In genomic region chr12:101027200-101027599, GRCh38 we compare ENCODE assay signal across 19 cellular contexts.
"Had no signal": no experiment of that assay in that cellular context is flagged by ENCODE, and none has a peak within 500 bp of the region (broad histone marks: within the 10 kb centered on the region; RNA-seq: fewer than 3 reads in every experiment).

No MANE protein-coding gene starts in this region.

- H3K27ac Mint-ChIP-seq: activated naive CD4-positive, alpha-beta T cell treated with anti-CD3 and anti-CD28 coated beads, Interleukin-2, amount 10 ng/mL, durations not matched to agents 7 days and 5 days; activated T-helper 2 cell treated with anti-CD3 and anti-CD28 coated beads, Interferon-gamma antibody, Interleukin-2, Interleukin-4, amounts not matched to agents 10 μg/mL and 5 μg/mL and 100 μg/mL, durations not matched to agents 14 hours and 24 hours and 36 hours; stimulated activated effector memory CD8-positive, alpha-beta T cell treated with anti-CD3 and anti-CD28 coated beads, Interleukin-12 subunit alpha, Interleukin-12 subunit beta, amount 100 ng/mL, for 72 hours had no signal

- H3K36me3 Mint-ChIP-seq: activated naive CD4-positive, alpha-beta T cell treated with anti-CD3 and anti-CD28 coated beads, Interleukin-2, amount 10 ng/mL, durations not matched to agents 7 days and 5 days; stimulated activated effector memory CD8-positive, alpha-beta T cell treated with anti-CD3 and anti-CD28 coated beads, Interleukin-12 subunit alpha, Interleukin-12 subunit beta, amount 100 ng/mL, for 72 hours had no signal

- H3K9ac ChIP-seq: parathyroid adenoma had no signal

- H3K27me3 ChIP-seq: ascending aorta, breast epithelium, heart left ventricle, neutrophil, sigmoid colon, upper lobe of right lung had no signal

- H3K79me2 ChIP-seq: parathyroid adenoma had no signal

- H3K27ac ChIP-seq: ascending aorta, breast epithelium, epithelial cell of prostate, heart left ventricle, neutrophil, parathyroid adenoma, sigmoid colon, thoracic aorta, upper lobe of right lung had no signal

- H3K4me3 ChIP-seq: ascending aorta, breast epithelium, heart left ventricle, lung, sigmoid colon, thoracic aorta, upper lobe of right lung had no signal

- H3K4me3 Mint-ChIP-seq: activated naive CD4-positive, alpha-beta T cell treated with anti-CD3 and anti-CD28 coated beads, Interleukin-2, amount 10 ng/mL, durations not matched to agents 7 days and 5 days; stimulated activated effector memory CD8-positive, alpha-beta T cell treated with anti-CD3 and anti-CD28 coated beads, Interleukin-12 subunit alpha, Interleukin-12 subunit beta, amount 100 ng/mL, for 72 hours had no signal

- H3K4me1 Mint-ChIP-seq: activated naive CD4-positive, alpha-beta T cell treated with anti-CD3 and anti-CD28 coated beads, Interleukin-2, amount 10 ng/mL, durations not matched to agents 7 days and 5 days; stimulated activated effector memory CD8-positive, alpha-beta T cell treated with anti-CD3 and anti-CD28 coated beads, Interleukin-12 subunit alpha, Interleukin-12 subunit beta, amount 100 ng/mL, for 72 hours had no signal

- H3K27me3 Mint-ChIP-seq: activated naive CD4-positive, alpha-beta T cell treated with anti-CD3 and anti-CD28 coated beads, Interleukin-2, amount 10 ng/mL, durations not matched to agents 7 days and 5 days had no signal

- H3K4me1 ChIP-seq: ascending aorta, breast epithelium, heart left ventricle, parathyroid adenoma, upper lobe of right lung had no signal

- ATAC-seq: heart left ventricle; left cardiac atrium; stimulated activated effector memory CD8-positive, alpha-beta T cell treated with anti-CD3 and anti-CD28 coated beads, Interleukin-12 subunit alpha, Interleukin-12 subunit beta, amount 100 ng/mL, for 72 hours; upper lobe of right lung had no signal

- DNase-seq: activated CD4-positive, CD25-positive, alpha-beta regulatory T cell treated with anti-CD3 and anti-CD28 coated beads, Interleukin-2, amount 50 U/mL, for 72 hours; activated naive CD4-positive, alpha-beta T cell treated with anti-CD3 and anti-CD28 coated beads, Interleukin-2, amount 10 ng/mL, durations not matched to agents 7 days and 5 days; cerebellar nuclear complex; effector memory CD4-positive, alpha-beta T cell; heart left ventricle; left cardiac atrium; midbrain; sigmoid colon; stimulated activated CD4-positive, alpha-beta T cell treated with anti-CD3 and anti-CD28 coated beads, Interleukin-2, amount 100 ng/mL, for 24 hours; upper lobe of right lung had no signal

- H3K36me3 ChIP-seq: ascending aorta, breast epithelium, heart left ventricle, neutrophil, sigmoid colon, thoracic aorta, upper lobe of right lung had no signal

- H3K9me3 ChIP-seq: neutrophil, thoracic aorta, upper lobe of right lung had no signal
